22 cellular contexts compared by ENCODE assay signal in the genomic region with DNA sequence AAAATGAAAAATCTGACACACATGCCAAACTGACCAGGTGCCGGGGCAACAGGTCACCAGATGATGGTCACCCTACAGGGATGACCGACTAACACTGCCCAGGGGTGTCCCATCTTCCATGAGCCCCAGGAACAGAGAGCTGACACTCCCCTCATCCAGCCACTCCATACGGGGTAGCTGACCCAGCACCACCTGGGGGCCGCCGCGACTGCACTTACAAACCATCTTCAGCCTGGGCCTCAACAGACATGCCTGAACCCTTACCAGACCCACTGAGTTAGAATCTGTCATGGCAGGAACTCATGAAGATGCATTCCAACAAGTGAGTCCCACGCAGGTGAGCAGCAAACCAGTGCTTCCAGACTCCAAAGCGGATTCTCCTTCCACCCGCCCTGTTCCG. TPM values are rescaled to one million over a fixed set of nuclear protein-coding genes. Genes with fewer than 3 reads are reported as not detected.
A peak's percentile ranks its signal among the peaks of the same experiment; 100 is the strongest.
DNase-seq lines count a peak whose midpoint lies in the region; TF ChIP-seq lines count a peak whose summit lies in the region.
"Had no signal": no experiment of that assay in that cellular context is flagged by ENCODE, and none has a peak within 500 bp of the region (broad histone marks: within the 10 kb centered on the region; RNA-seq: fewer than 3 reads in every experiment).

No MANE protein-coding gene starts in this region.

- H3K27ac Mint-ChIP-seq in H9 = peak overlapping the region in 2 of 3 experiments; percentile 28 to 62; a peak in 1 of 7 replicates
- H3K27ac Mint-ChIP-seq: CD4-positive, alpha-beta memory T cell; GM23338; HFFc6 had no signal

- H4K20me1 ChIP-seq in H9 (ENCODE audit: control insufficient read depth, insufficient read depth, insufficient read length) = no peaks in the 10 kb centered on the region

- no peak overlapping the region for H2BK120ac ChIP-seq in H9 (ENCODE audit: low read depth, low read length, poor library complexity, severe bottlenecking)
- H2BK120ac ChIP-seq in mesenchymal stem cell (ENCODE audit: low read depth, low read length) = no peak overlapping the region

- H2AFZ ChIP-seq in H9 (ENCODE audit: low read length) (no peak overlapping the region), mesenchymal stem cell (ENCODE audit: low read depth, low read length) (no peak overlapping the region)
- H2AFZ ChIP-seq: GM23338 had no signal

- H3K14ac ChIP-seq in H9 (ENCODE audit: insufficient read depth, low read length) (no peak overlapping the region), mesenchymal stem cell (ENCODE audit: low read length in 2 of 2) (no peak overlapping the region)

- H2AK5ac ChIP-seq in H9 (ENCODE audit: insufficient read length, low read length) (no peak overlapping the region), mesenchymal stem cell (ENCODE audit: low read length, severe bottlenecking) (no peak overlapping the region)

- no peaks in the 10 kb centered on the region for H3K9me3 ChIP-seq in H9 (ENCODE audit: control insufficient read depth, low read depth, low read length)
- no peaks in the 10 kb centered on the region for H3K9me3 ChIP-seq in mesenchymal stem cell (ENCODE audit: control insufficient read depth, low read length)
- H3K9me3 ChIP-seq in spleen = no peaks in the 10 kb centered on the region
- H3K9me3 ChIP-seq: A549; BE2C; BLaER1 treated with 17β-estradiol and CSF1 and Interleukin-3, amounts not matched to agents 10 nM and 100 nM; HAP-1 had no signal

- intact Hi-C loops in spleen (cut with DNase I; ENCODE audit: low total_unique reads) = no loop called here
- intact Hi-C loops in head of caudate nucleus (cut with DNase I) = no loop called here

- no peaks in the 10 kb centered on the region for H3K36me3 Mint-ChIP-seq in H9 (ENCODE audit: insufficient read depth in 1 of 3, low read depth in 3 of 3)
- H3K36me3 Mint-ChIP-seq: CD4-positive, alpha-beta memory T cell had no signal

- TF ChIP-seq POLR2A in spleen (IDR thresholded peaks at IDR 0.05) = no peak

- H3K18ac ChIP-seq in H9 (ENCODE audit: insufficient read length, low read depth, low read length) = no peak overlapping the region
- H3K18ac ChIP-seq in mesenchymal stem cell (ENCODE audit: low read depth in 1 of 2, low read length in 2 of 2) = no peak overlapping the region

- H2BK12ac ChIP-seq in H9 (ENCODE audit: insufficient read length, low read depth, low read length) = no peak overlapping the region
- no peak overlapping the region for H2BK12ac ChIP-seq in mesenchymal stem cell (ENCODE audit: low read length in 2 of 2)

- H3K56ac ChIP-seq in H9 (ENCODE audit: insufficient read length, low read depth, low read length) = no peak overlapping the region

- no peaks in the 10 kb centered on the region for H3K23me2 ChIP-seq in H9 (ENCODE audit: insufficient read length, low read depth, low read length, poor library complexity, severe bottlenecking)

- H2BK5ac ChIP-seq in H9 (ENCODE audit: insufficient read length, low read length) = no peak overlapping the region
- no peak overlapping the region for H2BK5ac ChIP-seq in mesenchymal stem cell (ENCODE audit: low read depth, low read length, poor library complexity, severe bottlenecking)

- no peak overlapping the region for H3K9ac ChIP-seq in H9 (ENCODE audit: extremely low read depth, insufficient read length, low read length)
- H3K9ac ChIP-seq in mesenchymal stem cell (ENCODE audit: low read length) = no peak overlapping the region
- H3K9ac ChIP-seq: BLaER1 treated with 17β-estradiol and CSF1 and Interleukin-3, amounts not matched to agents 10 nM and 100 nM had no signal

- no peak overlapping the region for H4K91ac ChIP-seq in H9 (ENCODE audit: insufficient read length, low read depth, low read length)
- H4K91ac ChIP-seq in mesenchymal stem cell (ENCODE audit: low read length) = peak overlapping the region; percentile 27

- no peaks in the 10 kb centered on the region for H3K9me3 Mint-ChIP-seq in H9
- H3K9me3 Mint-ChIP-seq: GM23338 had no signal

- H3K4me1 ChIP-seq in H9 (ENCODE audit: insufficient read depth, low read length) (no peaks in the 10 kb centered on the region), mesenchymal stem cell (ENCODE audit: control insufficient read depth, insufficient read depth, low read depth, low read length) (no peaks in the 10 kb centered on the region), spleen (no peaks in the 10 kb centered on the region)
- H3K4me1 ChIP-seq: A549, BE2C, HAP-1 had no signal

- H3K4me1 Mint-ChIP-seq in H9 = peaks cover 2% of the 10 kb centered on the region in 2 experiments; a peak in 1 of 4 replicates
- H3K4me1 Mint-ChIP-seq: CD4-positive, alpha-beta memory T cell; GM23338 had no signal

- no peak overlapping the region for H3K4me2 ChIP-seq in H9 (ENCODE audit: insufficient read depth, insufficient read length, low read length)
- no peak overlapping the region for H3K4me2 ChIP-seq in mesenchymal stem cell (ENCODE audit: low read length, poor library complexity, severe bottlenecking)
- H3K4me2 ChIP-seq: A549, GM23338 had no signal

- H4K8ac ChIP-seq in H9 (replicated peaks; ENCODE audit: insufficient read length, low read depth, low read length) (no peak overlapping the region), mesenchymal stem cell (ENCODE audit: low read length) (no peak overlapping the region)

- H3K79me2 ChIP-seq in H9 (ENCODE audit: insufficient read depth, low read length) = no peaks in the 10 kb centered on the region

- no peak overlapping the region for H4K5ac ChIP-seq in H9 (ENCODE audit: insufficient read length, low read depth, low read length)

- H3T11ph ChIP-seq in H9 (ENCODE audit: low read length) = no peak overlapping the region

- DNase-seq in H9 (no peak), mesenchymal stem cell (no peak), spleen (peak; percentile 25), head of caudate nucleus (no peak), GM10266 (ENCODE audit: extremely low spot score) (no peak), medulla oblongata (ENCODE audit: extremely low spot score) (no peak)
- DNase-seq: 8988T; ACHN; AML-193; BE2C; Calu3; CD4-positive, alpha-beta memory T cell; COR-L47; DMS53; DMS79 treated with DMSO at 0.1 percent for 48 hours; GF-D8; HFFc6 had no signal

- H3K4me3 ChIP-seq in mesenchymal stem cell (ENCODE audit: insufficient read depth in 1 of 2, low read depth in 1 of 2, low read length in 2 of 2) = no peak overlapping the region
- H3K4me3 ChIP-seq in spleen = no peak overlapping the region
- H3K4me3 ChIP-seq: A549; BLaER1 treated with 17β-estradiol and CSF1 and Interleukin-3, amounts not matched to agents 10 nM and 100 nM; GM12878; GM23338; HAP-1 had no signal

- no peak overlapping the region for H2BK20ac ChIP-seq in H9 (ENCODE audit: low read depth, low read length, poor library complexity, severe bottlenecking)

- peaks cover 5% of the 10 kb centered on the region for H3K27me3 Mint-ChIP-seq in H9 (ENCODE audit: low read depth)

- no peak overlapping the region for H2BK15ac ChIP-seq in H9 (ENCODE audit: low read depth, low read length)
- H2BK15ac ChIP-seq in mesenchymal stem cell (ENCODE audit: low read depth, poor library complexity, severe bottlenecking) = no peak overlapping the region

- no peaks in the 10 kb centered on the region for H3K36me3 ChIP-seq in mesenchymal stem cell (ENCODE audit: control insufficient read depth in 1 of 2, insufficient read depth in 2 of 2, low read depth in 1 of 2, low read length in 2 of 2)
- H3K36me3 ChIP-seq in spleen = no peaks in the 10 kb centered on the region
- H3K36me3 ChIP-seq: BE2C; BLaER1 treated with 17β-estradiol and CSF1 and Interleukin-3, amounts not matched to agents 10 nM and 100 nM; HAP-1 had no signal

- H3K27me3 ChIP-seq in H9 (ENCODE audit: insufficient read depth, low read length) (no peaks in the 10 kb centered on the region), mesenchymal stem cell (ENCODE audit: control insufficient read depth in 1 of 2, insufficient read depth in 1 of 2, low read length in 2 of 2) (no peaks in the 10 kb centered on the region), spleen (replicated peaks in 1 of 7) (peaks cover 0 to 22% (median 0%) of the 10 kb centered on the region in 7 donors)
- H3K27me3 ChIP-seq: BE2C; BLaER1 treated with 17β-estradiol and CSF1 and Interleukin-3, amounts not matched to agents 10 nM and 100 nM had no signal

- H3K4me3 Mint-ChIP-seq in H9 = no peak overlapping the region
- H3K4me3 Mint-ChIP-seq: CD4-positive, alpha-beta memory T cell; GM23338; HFFc6 had no signal

- H3K27ac ChIP-seq in H9 (ENCODE audit: insufficient read length, low read depth, low read length) = no peak overlapping the region
- H3K27ac ChIP-seq in mesenchymal stem cell (ENCODE audit: low read length, poor library complexity, severe bottlenecking) = no peak overlapping the region
- no peak overlapping the region for H3K27ac ChIP-seq in spleen
- H3K27ac ChIP-seq: A549; BLaER1 treated with 17β-estradiol and CSF1 and Interleukin-3, amounts not matched to agents 10 nM and 100 nM had no signal

- no CpG with 5 or more reads among the region's 10 CpGs for WGBS in H9 (ENCODE audit: extremely low coverage, insufficient read length, low lambda C conversion rate)
- 78% methylated on average over 10 of the region's 10 CpGs for WGBS in mesenchymal stem cell
- 87 to 91% (median 89%) methylated on average over 10 of the region's 10 CpGs for WGBS in spleen, 5 donors

- no peak overlapping the region for H3K4ac ChIP-seq in H9 (ENCODE audit: low read depth, low read length)
- no peak overlapping the region for H3K4ac ChIP-seq in mesenchymal stem cell (ENCODE audit: low read depth in 1 of 2, low read length in 2 of 2)

- no peaks in the 10 kb centered on the region for H3K79me1 ChIP-seq in H9 (ENCODE audit: insufficient read depth, low read depth, low read length, poor library complexity, severe bottlenecking)
- no peaks in the 10 kb centered on the region for H3K79me1 ChIP-seq in mesenchymal stem cell (replicated peaks; ENCODE audit: low read length, poor library complexity, severe bottlenecking)

- TF ChIP-seq CTCF in H9 (conservative IDR thresholded peaks at IDR 0.05) (no peak), spleen (IDR thresholded peaks at IDR 0.05 in 8 of 11, conservative IDR thresholded peaks at IDR 0.05 in 3 of 11) (no peak), GM10266 (IDR thresholded peaks at IDR 0.05; ENCODE audit: control insufficient read depth, insufficient read depth, low read depth, missing control alignments) (no peak)

- no peak overlapping the region for H3K23ac ChIP-seq in H9 (ENCODE audit: insufficient read length, low read depth, low read length)
- no peak overlapping the region for H3K23ac ChIP-seq in mesenchymal stem cell (ENCODE audit: low read length in 2 of 2)

RNA-seq across cellular contexts. Expression of a gene that starts 31.6 kb away (rescaled TPM):
- 6.6 and 8.6 TPM in 2 replicates for total RNA-seq in H9 (2021)
- polyA plus RNA-seq in mesenchymal stem cell (2013, experiment 1 of 2) = not detected
- not detected for polyA plus RNA-seq in mesenchymal stem cell (2013, experiment 2 of 2)
- total RNA-seq in spleen = 10 to 100 TPM in 2 of 7 donors, 1 to 10 TPM in 5; 1.7 to 13.3 (median 2.9) TPM
- polyA plus RNA-seq in spleen = under 1 TPM; 0.04 to 0.27 (median 0.26) TPM
- total RNA-seq: Calu3, GM12878, GM23338, HFFc6 had no signal
- polyA plus RNA-seq: A549; CD4-positive, alpha-beta memory T cell; GM12878; GM23338 had no signal
